In genomic region chr15:60448668-60449360, GRCh38 we compare ENCODE assay signal across 1 cellular context.
TF ChIP-seq lines count a peak whose summit lies in the region.

No MANE protein-coding gene starts in this region.

TF ChIP-seq in K562, 482 proteins besides CTCF, POLR2A, EP300 and RAD21:
- no peak for TF ChIP-seq CREB3L1 (IDR thresholded peaks at IDR 0.05; ENCODE audit: borderline replicate concordance, low read depth)
- TF ChIP-seq HMG20A (CRISPR knock-in tag; conservative IDR thresholded peaks at IDR 0.05): no peak
- no peak for TF ChIP-seq MAX (CRISPR knock-in tag; IDR thresholded peaks at IDR 0.05)
- TF ChIP-seq MLX (CRISPR knock-in tag; conservative IDR thresholded peaks at IDR 0.05): no peak
- TF ChIP-seq ZNF24 (IDR thresholded peaks at IDR 0.05): no peak
- no peak for TF ChIP-seq MCM2 (IDR thresholded peaks at IDR 0.05; ENCODE audit: low read depth)
- no peak for TF ChIP-seq NEUROD1 (IDR thresholded peaks at IDR 0.05; ENCODE audit: borderline replicate concordance, low read depth, low read length, partially characterized antibody)
- TF ChIP-seq DPF2 (IDR thresholded peaks at IDR 0.05): no peak
- TF ChIP-seq POU5F1 (IDR thresholded peaks at IDR 0.05; ENCODE audit: borderline replicate concordance, low read depth, low read length, partially characterized antibody): no peak
- TF ChIP-seq NR4A1 (CRISPR knock-in tag; IDR thresholded peaks at IDR 0.05): no peak
- no peak for TF ChIP-seq NR4A1 (tag; IDR thresholded peaks at IDR 0.05)
